Comparison of ENCODE assay signal across 1 cellular context in genomic region chr18:6728809-6729246, GRCh38.
TF ChIP-seq lines count a peak whose summit lies in the region.

No MANE protein-coding gene starts in this region.

TF ChIP-seq in GM12878, 131 proteins besides CTCF, POLR2A, EP300 and RAD21 (continued from another document):
- TF ChIP-seq ZBTB4 (CRISPR knock-in tag; IDR thresholded peaks at IDR 0.05) (no peak), YY1 (IDR thresholded peaks at IDR 0.05; ENCODE audit: low read depth, low read length) (no peak), HDGF (IDR thresholded peaks at IDR 0.05) (no peak), SP1 (IDR thresholded peaks at IDR 0.05; ENCODE audit: low read depth, low read length) (no peak), ATF2 (IDR thresholded peaks at IDR 0.05; ENCODE audit: low read length) (no peak), SIX5 (IDR thresholded peaks at IDR 0.05; ENCODE audit: low read depth, low read length, severe bottlenecking) (no peak), BHLHE40 (IDR thresholded peaks at IDR 0.05; ENCODE audit: borderline replicate concordance in 1 of 2, low read depth in 2 of 2, low read length in 1 of 2) (no peak), TBL1XR1 (IDR thresholded peaks at IDR 0.05; ENCODE audit: low read depth, low read length) (no peak)
